Comparison of ENCODE assay signal across 21 cellular contexts in genomic region chr12:3483089-3483488, GRCh38. TPM values are rescaled to one million over a fixed set of nuclear protein-coding genes. Genes with fewer than 3 reads are reported as not detected.
"Had no signal": no experiment of that assay in that cellular context is flagged by ENCODE, and none has a peak within 500 bp of the region (broad histone marks: within the 10 kb centered on the region; RNA-seq: fewer than 3 reads in every experiment).

No MANE protein-coding gene starts in this region.

- ATAC-seq: activated CD8-positive, alpha-beta T cell treated with anti-CD3 and anti-CD28 coated beads, Interleukin-2, amount 10 ng/mL, durations not matched to agents 7 days and 5 days; esophagus mucosa; gastrocnemius medialis; heart left ventricle; left ventricle myocardium superior; mucosa of descending colon; psoas muscle; right cardiac atrium had no signal

- DNase-seq: activated CD4-positive, alpha-beta T cell treated with anti-CD3 and anti-CD28 coated beads, Interleukin-2, amount 10 ng/mL, durations not matched to agents 7 days and 5 days; activated CD8-positive, alpha-beta T cell treated with anti-CD3 and anti-CD28 coated beads, Interleukin-2, amount 10 ng/mL, durations not matched to agents 7 days and 5 days; activated effector memory CD4-positive, alpha-beta T cell treated with Interleukin-2 at 50 U/mL for 16 hours; activated naive CD4-positive, alpha-beta T cell treated with anti-CD3 and anti-CD28 coated beads, Interleukin-2, amount 10 ng/mL, durations not matched to agents 7 days and 5 days; activated T-cell treated with anti-CD3 and anti-CD28 coated beads, Interleukin-2, amount 50 U/mL, for 24 hours; aorta; brain microvascular endothelial cell; colonic mucosa; gastrocnemius medialis; heart left ventricle; kidney glomerular epithelial cell; left ventricle myocardium superior; mucosa of descending colon; naive B cell; psoas muscle; right cardiac atrium; stomach; T-helper 9 cell had no signal

- H3K4me3 ChIP-seq: colonic mucosa, gastrocnemius medialis, heart left ventricle, mucosa of descending colon, psoas muscle, skin epidermis, stomach had no signal

- H3K27me3 ChIP-seq: colonic mucosa, gastrocnemius medialis had no signal

- H3K4me1 ChIP-seq: colonic mucosa, heart left ventricle, psoas muscle, stomach had no signal

- H3K9me3 ChIP-seq: colonic mucosa, gastrocnemius medialis, heart left ventricle, mucosa of descending colon, psoas muscle, stomach had no signal

- H3K36me3 ChIP-seq: brain microvascular endothelial cell, colonic mucosa, gastrocnemius medialis, heart left ventricle, stomach had no signal

- H3K27ac ChIP-seq: brain microvascular endothelial cell, colonic mucosa, gastrocnemius medialis, heart left ventricle, psoas muscle, skin epidermis, stomach had no signal

RNA-seq across cellular contexts. Expression of gene PRMT8, which starts 7.9 kb away (rescaled TPM):
- total RNA-seq: activated CD4-positive, alpha-beta T cell treated with anti-CD3 and anti-CD28 coated beads, Interleukin-2, amount 10 ng/mL, durations not matched to agents 7 days and 5 days; activated CD8-positive, alpha-beta T cell treated with anti-CD3 and anti-CD28 coated beads, Interleukin-2, amount 10 ng/mL, durations not matched to agents 7 days and 5 days; aorta; colonic mucosa; esophagus mucosa; gastrocnemius medialis; heart left ventricle; left ventricle myocardium superior; osteocyte; psoas muscle; stomach had no signal
- polyA plus RNA-seq: aorta, heart left ventricle, stomach had no signal
